ENCODE assay signal across 1 cellular context in genomic region chr16:49690778-49691177, GRCh38.
TF ChIP-seq lines count a peak whose summit lies in the region.

No MANE protein-coding gene starts in this region.

TF ChIP-seq in WTC11, 78 proteins besides CTCF, POLR2A, EP300 and RAD21 (continued from another document):
- TF ChIP-seq, protein P1, sequence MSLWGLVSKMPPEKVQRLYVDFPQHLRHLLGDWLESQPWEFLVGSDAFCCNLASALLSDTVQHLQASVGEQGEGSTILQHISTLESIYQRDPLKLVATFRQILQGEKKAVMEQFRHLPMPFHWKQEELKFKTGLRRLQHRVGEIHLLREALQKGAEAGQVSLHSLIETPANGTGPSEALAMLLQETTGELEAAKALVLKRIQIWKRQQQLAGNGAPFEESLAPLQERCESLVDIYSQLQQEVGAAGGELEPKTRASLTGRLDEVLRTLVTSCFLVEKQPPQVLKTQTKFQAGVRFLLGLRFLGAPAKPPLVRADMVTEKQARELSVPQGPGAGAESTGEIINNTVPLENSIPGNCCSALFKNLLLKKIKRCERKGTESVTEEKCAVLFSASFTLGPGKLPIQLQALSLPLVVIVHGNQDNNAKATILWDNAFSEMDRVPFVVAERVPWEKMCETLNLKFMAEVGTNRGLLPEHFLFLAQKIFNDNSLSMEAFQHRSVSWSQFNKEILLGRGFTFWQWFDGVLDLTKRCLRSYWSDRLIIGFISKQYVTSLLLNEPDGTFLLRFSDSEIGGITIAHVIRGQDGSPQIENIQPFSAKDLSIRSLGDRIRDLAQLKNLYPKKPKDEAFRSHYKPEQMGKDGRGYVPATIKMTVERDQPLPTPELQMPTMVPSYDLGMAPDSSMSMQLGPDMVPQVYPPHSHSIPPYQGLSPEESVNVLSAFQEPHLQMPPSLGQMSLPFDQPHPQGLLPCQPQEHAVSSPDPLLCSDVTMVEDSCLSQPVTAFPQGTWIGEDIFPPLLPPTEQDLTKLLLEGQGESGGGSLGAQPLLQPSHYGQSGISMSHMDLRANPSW (CRISPR knock-in tag; conservative IDR thresholded peaks at IDR 0.05; ENCODE audit: low read depth), result no peak
- TF ChIP-seq NFATC4 (CRISPR knock-in tag; IDR thresholded peaks at IDR 0.05) (no peak), ELF4 (CRISPR knock-in tag; IDR thresholded peaks at IDR 0.05; ENCODE audit: low read depth) (no peak), HMGXB4 (CRISPR knock-in tag; IDR thresholded peaks at IDR 0.05) (no peak)
